17 cellular contexts compared by ENCODE assay signal in genomic region chr2:128179461-128179755, GRCh38.
DNase-seq lines count a peak whose midpoint lies in the region; ATAC-seq and TF ChIP-seq lines count a peak whose summit lies in the region.
"Had no signal": no experiment of that assay in that cellular context is flagged by ENCODE, and none has a peak within 500 bp of the region (broad histone marks: within the 10 kb centered on the region; RNA-seq: fewer than 3 reads in every experiment).

No MANE protein-coding gene starts in this region.

- CTCF ChIA-PET in IMR-90 (lab: Yijun Ruan, JAX) (interaction anchor here (0.6 to 1.3 kb wide), 3 partner anchors 10 to 138 kb away, joined by 3 to 5 read pairs (median 3); partner anchors contain the start of gene UGGT1), HEK293T (lab: Yijun Ruan, JAX) (interaction anchor here (0.7 kb wide), 1 partner anchor 663 kb away, joined by 3 read pairs; no protein-coding TSS in a partner anchor)

- peaks cover 10% of the 10 kb centered on the region for H3K9me1 ChIP-seq in IMR-90 (ENCODE audit: insufficient read depth, low read length)

- H3K27me3 Mint-ChIP-seq in glutamatergic neuron (ENCODE audit: unreplicated experiment) = no peaks in the 10 kb centered on the region
- H3K27me3 Mint-ChIP-seq: activated naive CD8-positive, alpha-beta T cell treated with anti-CD3 and anti-CD28 coated beads, Interleukin-2, amount 50 U/mL, for 24 hours had no signal

- no peaks in the 10 kb centered on the region for H3K9me3 ChIP-seq in IMR-90 (ENCODE audit: control insufficient read depth, insufficient read depth, low read length)
- no peaks in the 10 kb centered on the region for H3K9me3 ChIP-seq in RWPE2 (ENCODE audit: severe bottlenecking)
- H3K9me3 ChIP-seq: body of pancreas, gastrocnemius medialis, Peyer's patch, SJCRH30 had no signal

- no peak for TF ChIP-seq POLR2A in IMR-90 (IDR thresholded peaks at IDR 0.05; ENCODE audit: low read depth, low read length)

- H3K4me2 ChIP-seq in IMR-90 (ENCODE audit: low read depth, low read length) = peak overlapping the region; percentile 1; the same call in 1 of the 2 replicates

- H3K23ac ChIP-seq in IMR-90 (ENCODE audit: low read depth, low read length) = peak overlapping the region; percentile 10; the same call in 1 of the 2 replicates

- in situ Hi-C loops in IMR-90 (cut with MboI; ENCODE audit: low sequenced_read_pairs) = no loop called here

- peak overlapping the region; percentile 8 for H3K27ac Mint-ChIP-seq in glutamatergic neuron (ENCODE audit: unreplicated experiment)
- peak overlapping the region; percentile 41 for H3K27ac Mint-ChIP-seq in stimulated activated effector memory CD8-positive, alpha-beta T cell treated with anti-CD3 and anti-CD28 coated beads, Interleukin-12 subunit alpha, Interleukin-12 subunit beta, amount 100 ng/mL, for 72 hours
- H3K27ac Mint-ChIP-seq: activated naive CD8-positive, alpha-beta T cell treated with anti-CD3 and anti-CD28 coated beads, Interleukin-2, amount 50 U/mL, for 24 hours had no signal

- H2AK5ac ChIP-seq in IMR-90 (ENCODE audit: low read depth, low read length) = peak overlapping the region; percentile 74

- H2BK5ac ChIP-seq in IMR-90 (ENCODE audit: low read depth, low read length, poor library complexity, severe bottlenecking) = peak overlapping the region; percentile 68

- peaks cover 1% of the 10 kb centered on the region for H3K9me3 Mint-ChIP-seq in glutamatergic neuron (ENCODE audit: unreplicated experiment)
- no peaks in the 10 kb centered on the region for H3K9me3 Mint-ChIP-seq in stimulated activated effector memory CD8-positive, alpha-beta T cell treated with anti-CD3 and anti-CD28 coated beads, Interleukin-12 subunit alpha, Interleukin-12 subunit beta, amount 100 ng/mL, for 72 hours
- H3K9me3 Mint-ChIP-seq: activated naive CD8-positive, alpha-beta T cell treated with anti-CD3 and anti-CD28 coated beads, Interleukin-2, amount 50 U/mL, for 24 hours had no signal

- H3K4me3 ChIP-seq in IMR-90 (ENCODE audit: insufficient read depth, low read depth, low read length) (no peak overlapping the region), RWPE2 (ENCODE audit: severe bottlenecking) (no peak overlapping the region)
- H3K4me3 ChIP-seq: body of pancreas, gastrocnemius medialis, lung, Peyer's patch, SJCRH30 had no signal

- dilution Hi-C loops in IMR-90 (cut with HindIII; ENCODE audit: low sequenced_read_pairs, unreplicated experiment) = no loop called here

- no peak overlapping the region for H2AK9ac ChIP-seq in IMR-90 (replicated peaks; ENCODE audit: low read depth, low read length, poor library complexity)

- H3K4ac ChIP-seq in IMR-90 (ENCODE audit: low read depth, low read length) = peak overlapping the region; percentile 80; the same call in 1 of the 2 replicates

- 0 out of 3 replicates have a peak overlapping the region, but pooled peaks have one; percentile 2 for H2BK15ac ChIP-seq in IMR-90 (ENCODE audit: low read depth, low read length)

- peak overlapping the region; percentile 51; the same call in 1 of the 2 replicates for H3K27ac ChIP-seq in IMR-90 (ENCODE audit: insufficient read depth, low read length)
- no peak overlapping the region for H3K27ac ChIP-seq in RWPE2 (ENCODE audit: poor library complexity, severe bottlenecking)
- H3K27ac ChIP-seq: body of pancreas, SJCRH30 had no signal

- peaks cover 4% of the 10 kb centered on the region for H3K4me1 Mint-ChIP-seq in glutamatergic neuron (ENCODE audit: low read depth, unreplicated experiment)
- H3K4me1 Mint-ChIP-seq in stimulated activated effector memory CD8-positive, alpha-beta T cell treated with anti-CD3 and anti-CD28 coated beads, Interleukin-12 subunit alpha, Interleukin-12 subunit beta, amount 100 ng/mL, for 72 hours = no peaks in the 10 kb centered on the region
- H3K4me1 Mint-ChIP-seq: activated naive CD8-positive, alpha-beta T cell treated with anti-CD3 and anti-CD28 coated beads, Interleukin-2, amount 50 U/mL, for 24 hours had no signal

- peak overlapping the region in 1 of 2 experiments; percentile 64; a peak in 2 of 4 replicates for H4K8ac ChIP-seq in IMR-90 (ENCODE audit: low read depth in 2 of 2, low read length in 2 of 2)

- intact Hi-C loops in IMR-90 (cut with micrococcal nuclease) = loop anchor here (1.0 to 2.0 kb wide), 3 partner anchors 53 to 1669 kb away; no protein-coding TSS in a partner anchor

- peaks cover 0 to 17% of the 10 kb centered on the region in 2 experiments; a peak in 3 of 4 replicates for H3K79me1 ChIP-seq in IMR-90 (ENCODE audit: low read depth in 1 of 2, low read length in 2 of 2)

- no peaks in the 10 kb centered on the region for H3K27me3 ChIP-seq in IMR-90 (ENCODE audit: control insufficient read depth, insufficient read depth, low read length)
- no peaks in the 10 kb centered on the region for H3K27me3 ChIP-seq in RWPE2 (ENCODE audit: insufficient read depth, poor library complexity, severe bottlenecking)
- H3K27me3 ChIP-seq: body of pancreas, gastrocnemius medialis, Peyer's patch, SJCRH30 had no signal

- H2AFZ ChIP-seq in IMR-90 (replicated peaks; ENCODE audit: low read length, poor library complexity) = no peak overlapping the region

- peak overlapping the region; percentile 80; the same call in 1 of the 2 replicates for H2BK20ac ChIP-seq in IMR-90 (ENCODE audit: low read depth, low read length)

- DNase-seq in IMR-90 = no peak
- DNase-seq in RWPE2 (ENCODE audit: low spot score) = no peak
- DNase-seq in glutamatergic neuron = no peak
- DNase-seq in stimulated activated effector memory CD8-positive, alpha-beta T cell treated with anti-CD3 and anti-CD28 coated beads, Interleukin-12 subunit alpha, Interleukin-12 subunit beta, amount 100 ng/mL, for 72 hours (ENCODE audit: low spot score in 2 of 2) = no peak
- no peak for DNase-seq in HEK293T (ENCODE audit: extremely low spot score)
- DNase-seq in NCI-H2196 (lab: John Stamatoyannopoulos, UW; ENCODE audit: unreplicated experiment) = no peak
- no peak for DNase-seq in activated CD4-positive, alpha-beta T cell treated with anti-CD3 and anti-CD28 coated beads for 4 hours
- DNase-seq: effector CD8-positive, alpha-beta T cell; KG1; kidney; NCI-H2171 had no signal

- H3K36me3 Mint-ChIP-seq in glutamatergic neuron (ENCODE audit: unreplicated experiment) = peaks cover 4% of the 10 kb centered on the region
- peaks cover 99% of the 10 kb centered on the region for H3K36me3 Mint-ChIP-seq in stimulated activated effector memory CD8-positive, alpha-beta T cell treated with anti-CD3 and anti-CD28 coated beads, Interleukin-12 subunit alpha, Interleukin-12 subunit beta, amount 100 ng/mL, for 72 hours

- H3K4me1 ChIP-seq in IMR-90 (ENCODE audit: control insufficient read depth, insufficient read depth, low read length) (peaks cover 13% of the 10 kb centered on the region), RWPE2 (ENCODE audit: insufficient read depth, poor library complexity, severe bottlenecking) (no peaks in the 10 kb centered on the region)
- H3K4me1 ChIP-seq: body of pancreas, Peyer's patch had no signal

- POLR2A ChIA-PET in IMR-90 (lab: Charles Lee; ENCODE audit: unreplicated experiment) (no interaction called here), HEK293T (lab: Yijun Ruan, JAX) (no interaction called here)

- H4K91ac ChIP-seq in IMR-90 (ENCODE audit: insufficient read depth, low read depth, low read length) = peak overlapping the region; percentile 2; the same call in 1 of the 2 replicates

- ATAC-seq in IMR-90 (ENCODE audit: low read depth) (no peak), RWPE2 (ENCODE audit: low read depth) (no peak)
- ATAC-seq in stimulated activated effector memory CD8-positive, alpha-beta T cell treated with anti-CD3 and anti-CD28 coated beads, Interleukin-12 subunit alpha, Interleukin-12 subunit beta, amount 100 ng/mL, for 72 hours = no peak

- H3K18ac ChIP-seq in IMR-90 (ENCODE audit: low read depth, low read length) = peak overlapping the region; percentile 75; the same call in 1 of the 2 replicates

- no peak overlapping the region for H3K9ac ChIP-seq in IMR-90 (ENCODE audit: low read depth, low read length)

- peak overlapping the region; percentile 35; the same call in 1 of the 2 replicates for H4K5ac ChIP-seq in IMR-90 (ENCODE audit: low read depth, low read length)

- TF ChIP-seq CTCF in IMR-90 (conservative IDR thresholded peaks at IDR 0.05; ENCODE audit: low read depth, low read length) = no peak
- TF ChIP-seq CTCF in RWPE2 (IDR thresholded peaks at IDR 0.05; ENCODE audit: poor library complexity, severe bottlenecking) = peak; percentile 23
- no peak for TF ChIP-seq CTCF in glutamatergic neuron (IDR thresholded peaks at IDR 0.05; ENCODE audit: partially characterized antibody, unreplicated experiment)

- no peaks in the 10 kb centered on the region for H4K20me1 ChIP-seq in IMR-90 (ENCODE audit: insufficient read depth, low read length)

- H2BK120ac ChIP-seq in IMR-90 (ENCODE audit: low read depth, low read length) = peak overlapping the region; percentile 7

- 0 out of 2 replicates have a peak overlapping the region, but pooled peaks have one; percentile 8 for H3K56ac ChIP-seq in IMR-90 (ENCODE audit: extremely low read depth, insufficient read depth, low read length)

- no peak overlapping the region; the same call in 1 of the 2 replicates for H3K14ac ChIP-seq in IMR-90 (replicated peaks; ENCODE audit: low read depth, low read length)

- H3K4me3 Mint-ChIP-seq in glutamatergic neuron (ENCODE audit: unreplicated experiment) = no peak overlapping the region
- no peak overlapping the region for H3K4me3 Mint-ChIP-seq in stimulated activated effector memory CD8-positive, alpha-beta T cell treated with anti-CD3 and anti-CD28 coated beads, Interleukin-12 subunit alpha, Interleukin-12 subunit beta, amount 100 ng/mL, for 72 hours
- H3K4me3 Mint-ChIP-seq: activated naive CD8-positive, alpha-beta T cell treated with anti-CD3 and anti-CD28 coated beads, Interleukin-2, amount 50 U/mL, for 24 hours had no signal

- TF ChIP-seq RAD21 in IMR-90 (IDR thresholded peaks at IDR 0.05; ENCODE audit: low read length) = no peak

- WGBS in IMR-90 (ENCODE audit: extremely low coverage in 2 of 2, insufficient read length in 1 of 2), 2 experiments = no CpG with 5 or more reads among the region's 4 CpGs

- H3K36me3 ChIP-seq in IMR-90 (ENCODE audit: control insufficient read depth, insufficient read depth, low read length) = peaks cover 26% of the 10 kb centered on the region
- H3K36me3 ChIP-seq in RWPE2 (ENCODE audit: low read depth) = peaks cover 97% of the 10 kb centered on the region

- no TSS peak for BruUV-seq in IMR-90 (replicated peaks; lab: Mats Ljungman, UMichigan)

TF ChIP-seq in IMR-90, 13 proteins besides CTCF, POLR2A, EP300 and RAD21 (continues in another document):
- TF ChIP-seq MXI1 (IDR thresholded peaks at IDR 0.05; ENCODE audit: borderline replicate concordance, low read depth, low read length) (no peak), MAFK (IDR thresholded peaks at IDR 0.05; ENCODE audit: low read depth, low read length) (no peak)

TF ChIP-seq in HEK293T, 16 proteins besides CTCF, POLR2A, EP300 and RAD21:
- TF ChIP-seq FOXM1 (IDR thresholded peaks at IDR 0.05; ENCODE audit: borderline replicate concordance) (no peak), LEF1 (IDR thresholded peaks at IDR 0.05; ENCODE audit: borderline replicate concordance) (no peak), HDGF (IDR thresholded peaks at IDR 0.05; ENCODE audit: borderline replicate concordance) (no peak), L3MBTL2 (conservative IDR thresholded peaks at IDR 0.05) (no peak), FOXK2 (IDR thresholded peaks at IDR 0.05) (no peak), BHLHE40 (IDR thresholded peaks at IDR 0.05; ENCODE audit: borderline replicate concordance) (no peak)
